In genomic region chr5:7868773-7869473, GRCh38 we compare ENCODE assay signal across 8 cellular contexts. TPM values are rescaled to one million over a fixed set of nuclear protein-coding genes. Genes with fewer than 3 reads are reported as not detected.
DNase-seq lines count a peak whose midpoint lies in the region; ATAC-seq and TF ChIP-seq lines count a peak whose summit lies in the region.

A gene with protein sequence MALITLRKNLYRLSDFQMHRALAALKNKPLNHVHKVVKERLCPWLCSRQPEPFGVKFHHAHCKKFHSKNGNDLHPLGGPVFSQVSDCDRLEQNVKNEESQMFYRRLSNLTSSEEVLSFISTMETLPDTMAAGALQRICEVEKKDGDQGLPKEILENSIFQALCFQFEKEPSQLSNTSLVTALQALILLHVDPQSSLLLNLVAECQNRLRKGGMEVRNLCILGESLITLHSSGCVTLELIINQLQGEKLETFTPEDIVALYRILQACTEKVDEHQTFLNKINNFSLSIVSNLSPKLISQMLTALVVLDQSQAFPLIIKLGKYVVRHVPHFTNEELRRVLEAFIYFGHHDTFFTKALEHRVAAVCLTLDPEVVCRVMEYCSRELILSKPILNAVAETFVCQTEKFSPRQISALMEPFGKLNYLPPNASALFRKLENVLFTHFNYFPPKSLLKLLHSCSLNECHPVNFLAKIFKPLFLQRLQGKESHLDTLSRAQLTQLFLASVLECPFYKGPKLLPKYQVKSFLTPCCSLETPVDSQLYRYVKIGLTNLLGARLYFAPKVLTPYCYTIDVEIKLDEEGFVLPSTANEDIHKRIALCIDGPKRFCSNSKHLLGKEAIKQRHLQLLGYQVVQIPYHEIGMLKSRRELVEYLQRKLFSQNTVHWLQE (minus strand): TSS chr5:7869031. CDS start chr5:7868083, 948 bp downstream.
TSS of gene MTRR (plus strand) at chr5:7869148. CDS start at chr5:7870795, 1,647 bp downstream.

- ATAC-seq in GM19397 (IDR thresholded peaks at IDR 0.05; ENCODE audit: unreplicated experiment) (peak; percentile 99), HG03571 (IDR thresholded peaks at IDR 0.05; ENCODE audit: unreplicated experiment) (peak; percentile 98)

- WGBS in lower leg skin, 2 donors: 0% methylated on average over 40 to 76 of the region's 83 CpGs

- no peak for TF ChIP-seq POLR2A in lower leg skin (IDR thresholded peaks at IDR 0.05)

- H3K4me3 ChIP-seq in dorsolateral prefrontal cortex (peak within 1 kb of the TSS; percentile 80 to 100 (median 98)), lower leg skin (ENCODE audit: low read depth, poor library complexity, severe bottlenecking) (peak within 1 kb of the TSS; percentile 99)

- no peak for TF ChIP-seq CTCF in CD14-positive monocyte (IDR thresholded peaks at IDR 0.05)
- TF ChIP-seq CTCF in dorsolateral prefrontal cortex (IDR thresholded peaks at IDR 0.05 in 54 of 56, conservative IDR thresholded peaks at IDR 0.05 in 2 of 56; ENCODE audit: low read depth in 1 of 56, partially characterized antibody in 56 of 56): peak in 24 of 56 donors; percentile 1 to 52 (median 22)
- no peak for TF ChIP-seq CTCF in lower leg skin (IDR thresholded peaks at IDR 0.05)

- H3K27me3 ChIP-seq in dorsolateral prefrontal cortex: no peaks in the 10 kb centered on the region

- peak within 1 kb of the TSS; percentile 87 to 96 for H3K4me3 Mint-ChIP-seq in CD14-positive monocyte

- peaks cover 44% of the 10 kb centered on the region for H3K4me1 Mint-ChIP-seq in CD14-positive monocyte

- no peaks in the 10 kb centered on the region for H3K27me3 Mint-ChIP-seq in CD14-positive monocyte (ENCODE audit: low read depth in 3 of 3)

- H3K9me3 Mint-ChIP-seq in CD14-positive monocyte: no peaks in the 10 kb centered on the region

- DNase-seq in CD14-positive monocyte (ENCODE audit: low spot score): peak; percentile 92
- DNase-seq in NCI-H82 (lab: John Stamatoyannopoulos, UW): peak; percentile 96
- peak; percentile 87 to 91 for DNase-seq in activated CD4-positive, alpha-beta T cell treated with anti-CD3 and anti-CD28 coated beads, Interleukin-2, amount 50 U/mL, for 48 hours
- DNase-seq in dorsolateral prefrontal cortex: peak; percentile 92 to 97 (median 96)
- peak; percentile 91 to 99 for DNase-seq in lower leg skin (ENCODE audit: low spot score in 2 of 2)
- DNase-seq in stimulated activated CD4-positive, alpha-beta T cell treated with anti-CD3 and anti-CD28 coated beads, Interleukin-4, amount 100 ng/mL, for 48 hours (ENCODE audit: low read depth in 2 of 2): peak; percentile 77 to 86

- peak within 1 kb of the TSS; percentile 82 to 93 (median 90) for H3K27ac Mint-ChIP-seq in CD14-positive monocyte

- H3K36me3 Mint-ChIP-seq in CD14-positive monocyte: peaks cover 43 to 48% of the 10 kb centered on the region in 2 donors

- intact Hi-C loops in CD14-positive monocyte (cut with micrococcal nuclease): loop anchor here in 1 of 2 donors (10.0 kb wide), 1 partner anchor 1234 kb away; the partner anchor contains the start of genes NSUN2 and SRD5A1
- intact Hi-C loops in dorsolateral prefrontal cortex (cut with DNase I): loop anchor here in 1 of 2 donors (5.0 to 10.0 kb wide), 2 partner anchors 1104 to 1237 kb away; partner anchors contain the start of genes NSUN2 and SRD5A1
- intact Hi-C loops in lower leg skin (cut with DNase I; ENCODE audit: low total_unique reads): no loop called here

- H3K27ac ChIP-seq in dorsolateral prefrontal cortex: peak within 1 kb of the TSS in 57 of 59 donors; percentile 3 to 93 (median 77)

RNA-seq across cellular contexts. Expression of the first gene that starts in this region (rescaled TPM):
- 10 to 100 TPM; 10.7 to 15.5 TPM for polyA plus RNA-seq in CD14-positive monocyte
- 10 to 100 TPM in 65 of 120 experiments, 1 to 10 TPM in 55; 4.4 to 16.7 (median 10.2) TPM for total RNA-seq in dorsolateral prefrontal cortex
- 10 to 100 TPM in 1 of 4 donors, 1 to 10 TPM in 3; 6.0 to 17.6 (median 8.4) TPM for total RNA-seq in lower leg skin

RNA-seq across cellular contexts. Expression of gene MTRR, which starts in this region (rescaled TPM):
- 10 to 100 TPM; 18.0 to 22.1 TPM for polyA plus RNA-seq in CD14-positive monocyte
- 100 to 1,000 TPM in 1 of 120 experiments, 10 to 100 TPM in 119; 42.8 to 132 (median 64.0) TPM for total RNA-seq in dorsolateral prefrontal cortex
- 10 to 100 TPM; 22.6 to 45.4 (median 30.5) TPM for total RNA-seq in lower leg skin

Comparison
In these comparisons a context has a peak if more than half of its experiments do, and no peak if none do; other contexts are left out.
1. Peak in every context shown above with its lines: DNase-seq, ATAC-seq, H3K4me3 ChIP-seq and H3K27ac ChIP-seq.